Comparison of ENCODE assay signal across 11 cellular contexts in genomic region chr22:39332441-39333064, GRCh38. TPM values are rescaled to one million over a fixed set of nuclear protein-coding genes. Genes with fewer than 3 reads are reported as not detected.
A peak's percentile ranks its signal among the peaks of the same experiment; 100 is the strongest.
DNase-seq lines count a peak whose midpoint lies in the region; ATAC-seq and TF ChIP-seq lines count a peak whose summit lies in the region.
"Had no signal": no experiment of that assay in that cellular context is flagged by ENCODE, and none has a peak within 500 bp of the region (broad histone marks: within the 10 kb centered on the region; RNA-seq: fewer than 3 reads in every experiment).

No MANE protein-coding gene starts in this region.

- no peak overlapping the region for H3K4me3 ChIP-seq in AG10803 (ENCODE audit: low read length)

- DNase-seq in AG10803 (ENCODE audit: low read depth), result peak; percentile 69
- peak; percentile 85 for DNase-seq in fibroblast of gingiva (ENCODE audit: low read depth)
- DNase-seq in mucosa of gallbladder (ENCODE audit: low spot score), result peak; percentile 76
- no peak for DNase-seq in cerebellum (ENCODE audit: low spot score)
- no peak for DNase-seq in DMS114 treated with DMSO at 0.1 percent for 48 hours (lab: John Stamatoyannopoulos, UW; ENCODE audit: unreplicated experiment)
- no peak for DNase-seq in activated CD4-positive, alpha-beta T cell treated with anti-CD3 and anti-CD28 coated beads for 4 hours
- DNase-seq in SHP77 (lab: John Stamatoyannopoulos, UW), result no peak
- DNase-seq: CD4-positive, alpha-beta memory T cell; NCI-H526 had no signal

- TF ChIP-seq CTCF in AG10803 (conservative IDR thresholded peaks at IDR 0.05; ENCODE audit: low read length), result no peak

- ATAC-seq in HG03097 (IDR thresholded peaks at IDR 0.05; ENCODE audit: low FRiP score, unreplicated experiment), result peak; percentile 68

RNA-seq across cellular contexts. Expression of gene RPL3, which starts 13.1 kb away (rescaled TPM):
- total RNA-seq in mucosa of gallbladder, result 1,535 TPM
- total RNA-seq in cerebellum, result 983 TPM

RNA-seq across cellular contexts. Expression of gene SYNGR1, which starts 17.2 kb away (rescaled TPM):
- total RNA-seq in mucosa of gallbladder (41.8 TPM), cerebellum (56.1 TPM)
- total RNA-seq: CD4-positive, alpha-beta memory T cell; T-helper 1 cell treated with Interleukin-12 subunit alpha and Interleukin-12 subunit beta and Interleukin-4 antibody, amounts not matched to agents 30 ng/mL and 1 ng/mL, for 36 hours had no signal

Comparison
In these comparisons a context has a peak if more than half of its experiments do, and no peak if none do; other contexts are left out.
1. DNase-seq: peak in AG10803 (single experiment), fibroblast of gingiva (single experiment) and mucosa of gallbladder (single experiment); none in cerebellum (single experiment), DMS114 treated with DMSO at 0.1 percent for 48 hours (single experiment), activated CD4-positive, alpha-beta T cell treated with anti-CD3 and anti-CD28 coated beads for 4 hours (0 of 2) and SHP77 (0 of 2).